ENCODE assay signal across 15 cellular contexts in the genomic region with DNA sequence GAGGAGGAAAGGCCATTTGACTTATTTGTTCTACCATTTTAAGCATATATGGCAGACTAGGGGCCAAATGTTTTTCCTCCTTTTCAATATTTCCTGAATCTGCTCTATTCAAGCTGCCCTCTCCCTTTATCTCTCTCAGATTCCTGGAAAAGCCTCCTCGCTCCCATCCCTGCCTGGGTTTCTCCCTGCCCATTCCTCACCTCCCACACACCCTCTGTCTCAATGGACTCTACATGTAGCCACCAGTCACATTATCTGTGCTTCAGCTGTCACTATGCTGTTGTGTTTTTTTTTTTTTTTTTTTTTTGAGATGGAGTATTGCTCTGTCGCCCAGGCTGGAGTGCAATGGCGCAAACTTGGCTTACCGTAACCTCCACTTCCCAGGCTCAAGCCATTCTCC. TPM values are rescaled to one million over a fixed set of nuclear protein-coding genes. Genes with fewer than 3 reads are reported as not detected.
A peak's percentile ranks its signal among the peaks of the same experiment; 100 is the strongest.
DNase-seq lines count a peak whose midpoint lies in the region; ATAC-seq and TF ChIP-seq lines count a peak whose summit lies in the region.
"Had no signal": no experiment of that assay in that cellular context is flagged by ENCODE, and none has a peak within 500 bp of the region (broad histone marks: within the 10 kb centered on the region; RNA-seq: fewer than 3 reads in every experiment).

No MANE protein-coding gene starts in this region.

- no peak for TF ChIP-seq POLR2A in breast epithelium (IDR thresholded peaks at IDR 0.05)

- H3K27me3 Mint-ChIP-seq in MCF 10A (ENCODE audit: insufficient read depth, unreplicated experiment) (no peaks in the 10 kb centered on the region), T-helper 17 cell (no peaks in the 10 kb centered on the region)
- H3K27me3 Mint-ChIP-seq: B cell had no signal

- peak overlapping the region; percentile 53 for H3K27ac Mint-ChIP-seq in MCF 10A (ENCODE audit: low read depth, unreplicated experiment)
- peak overlapping the region; percentile 53 for H3K27ac Mint-ChIP-seq in T-helper 17 cell
- H3K27ac Mint-ChIP-seq: B cell; CD8-positive, alpha-beta T cell had no signal

- no peaks in the 10 kb centered on the region for H3K9me3 Mint-ChIP-seq in MCF 10A (ENCODE audit: unreplicated experiment)
- H3K9me3 Mint-ChIP-seq: CD8-positive, alpha-beta T cell had no signal

- no peak overlapping the region for H3K4me3 ChIP-seq in breast epithelium

- ATAC-seq in T-helper 17 cell = no peak
- ATAC-seq: CD8-positive, alpha-beta T cell had no signal

- intact Hi-C loops in MCF 10A (cut with micrococcal nuclease) = no loop called here
- intact Hi-C loops in breast epithelium (cut with DNase I; ENCODE audit: low total_unique reads) = no loop called here

- H3K4me1 Mint-ChIP-seq in MCF 10A (ENCODE audit: insufficient read depth, unreplicated experiment) (no peaks in the 10 kb centered on the region), T-helper 17 cell (peaks cover 19% of the 10 kb centered on the region)
- H3K4me1 Mint-ChIP-seq: B cell had no signal

- H3K36me3 ChIP-seq in breast epithelium = no peaks in the 10 kb centered on the region

- H3K9me3 ChIP-seq in breast epithelium (no peaks in the 10 kb centered on the region), T-helper 17 cell (ENCODE audit: control insufficient read depth, low read length, poor library complexity, severe bottlenecking) (no peaks in the 10 kb centered on the region)

- BruUV-seq in MCF 10A (replicated peaks; lab: Mats Ljungman, UMichigan) = no TSS peak

- H3K4me1 ChIP-seq in breast epithelium = no peaks in the 10 kb centered on the region

- POLR2A ChIA-PET in MCF 10A (lab: Yijun Ruan, JAX) = interaction anchor here (1.2 kb wide), 1 partner anchor 22 kb away, joined by 3 read pairs; no protein-coding TSS in a partner anchor

- no peak overlapping the region for H3K27ac ChIP-seq in breast epithelium

- H3K4me3 Mint-ChIP-seq in MCF 10A (ENCODE audit: unreplicated experiment) (no peak overlapping the region), T-helper 17 cell (no peak overlapping the region)
- H3K4me3 Mint-ChIP-seq: B cell; CD8-positive, alpha-beta T cell had no signal

- in situ Hi-C loops in ACHN (cut with HindIII; ENCODE audit: low pct_ligation_motif_present, low pct_unique_long_range_greater_than_20kb, low sequenced_read_pairs) = no loop called here

- H3K36me3 Mint-ChIP-seq in MCF 10A (ENCODE audit: insufficient read depth, unreplicated experiment) (peaks cover 94% of the 10 kb centered on the region), T-helper 17 cell (ENCODE audit: low read depth) (peaks cover 9% of the 10 kb centered on the region)

- DNase-seq in MCF 10A (ENCODE audit: unreplicated experiment) (no peak), breast epithelium (ENCODE audit: low spot score in 2 of 2) (no peak), T-helper 17 cell (no peak), islet precursor cell (peak; percentile 6), ACHN (no peak), NCI-H524 treated with DMSO at 0.1 percent for 48 hours (lab: John Stamatoyannopoulos, UW) (no peak), UCSD-AML1 (lab: John Stamatoyannopoulos, UW; ENCODE audit: unreplicated experiment) (no peak)
- DNase-seq: CD8-positive, alpha-beta T cell; GOT3; KBM-7; NCI-H1436; NCI-H2029; NCI-H774; RPMI8226 had no signal

- CTCF ChIA-PET in MCF 10A (lab: Yijun Ruan, JAX) = interaction anchor here (0.7 to 1.2 kb wide), 3 partner anchors 10 to 23 kb away, joined by 3 read pairs; partner anchors contain the start of gene TYMS

- H3K27me3 ChIP-seq in breast epithelium = no peaks in the 10 kb centered on the region

- TF ChIP-seq CTCF in MCF 10A (IDR thresholded peaks at IDR 0.05; ENCODE audit: unreplicated experiment) (no peak), breast epithelium (IDR thresholded peaks at IDR 0.05) (no peak)

RNA-seq across cellular contexts. Expression of gene TYMS, which starts 22.9 kb away (rescaled TPM):
- total RNA-seq in MCF 10A (2022) (22.4 and 57.0 TPM in 2 replicates), breast epithelium (1 to 10 TPM; 1.3 to 2.1 (median 2.0) TPM), T-helper 17 cell (1 to 10 TPM in 1 of 2 donors, under 1 TPM in 1; 0.60 to 2.5 TPM)

RNA-seq across cellular contexts. Expression of gene ENOSF1, which starts 32.0 kb away (rescaled TPM):
- 106 and 111 TPM in 2 replicates for total RNA-seq in MCF 10A (2022)
- total RNA-seq in breast epithelium = 10 to 100 TPM; 49.4 to 96.0 (median 90.1) TPM
- 10 to 100 TPM; 57.4 to 69.3 TPM for total RNA-seq in T-helper 17 cell
